ENCODE assay signal across 18 cellular contexts in genomic region chr4:89755210-89755609, GRCh38.
DNase-seq lines count a peak whose midpoint lies in the region; FAIRE-seq and TF ChIP-seq lines count a peak whose summit lies in the region.
"Had no signal": no experiment of that assay in that cellular context is flagged by ENCODE, and none has a peak within 500 bp of the region (broad histone marks: within the 10 kb centered on the region; RNA-seq: fewer than 3 reads in every experiment).

No MANE protein-coding gene starts in this region.

- DNase-seq in MCF 10A (ENCODE audit: unreplicated experiment) (peak; percentile 22), breast epithelium (ENCODE audit: low spot score in 2 of 2) (no peak), astrocyte (ENCODE audit: low read depth) (no peak), fibroblast of the conjunctiva (ENCODE audit: low read depth) (peak; percentile 13), vagina (ENCODE audit: extremely low spot score in 2 of 2) (no peak), Karpas-422 (no peak), amniotic stem cell (lab: John Stamatoyannopoulos, UW) (no peak)
- no peak for DNase-seq in effector CD8-positive, alpha-beta T cell (lab: John Stamatoyannopoulos, UW)
- DNase-seq: activated CD8-positive, alpha-beta memory T cell treated with anti-CD3 and anti-CD28 coated beads, Interleukin-2, amount 50 U/mL, for 4 hours; activated naive CD4-positive, alpha-beta T cell; effector CD4-positive, alpha-beta T cell; naive thymus-derived CD4-positive, alpha-beta T cell; NCI-H1694 treated with DMSO at 0.1 percent for 48 hours; NCI-H524 treated with DMSO at 0.1 percent for 48 hours; stimulated activated naive CD8-positive, alpha-beta T cell treated with anti-CD3 and anti-CD28 coated beads, Interleukin-15, Interleukin-2, amounts not matched to agents 100 U/mL and 50 U/mL, for 24 hours had no signal

- H3K36me3 Mint-ChIP-seq in MCF 10A (ENCODE audit: insufficient read depth, unreplicated experiment) (peaks cover 6% of the 10 kb centered on the region), astrocyte (ENCODE audit: low read depth, unreplicated experiment) (no peaks in the 10 kb centered on the region)
- H3K36me3 Mint-ChIP-seq: naive thymus-derived CD4-positive, alpha-beta T cell had no signal

- H3K27me3 ChIP-seq in breast epithelium (no peaks in the 10 kb centered on the region), astrocyte (ENCODE audit: insufficient read depth, low read length) (no peaks in the 10 kb centered on the region), vagina (no peaks in the 10 kb centered on the region), Karpas-422 (ENCODE audit: low read length) (0 out of 2 replicates have a peak, but pooled peaks cover 2% of the 10 kb centered on the region)

- H3K4me3 ChIP-seq in breast epithelium: no peak overlapping the region
- H3K4me3 ChIP-seq in astrocyte (ENCODE audit: insufficient read depth, low read depth, low read length): no peak overlapping the region
- H3K4me3 ChIP-seq in vagina: no peak overlapping the region
- H3K4me3 ChIP-seq in Karpas-422 (ENCODE audit: low read length): no peak overlapping the region

- H3K4me1 ChIP-seq in breast epithelium (no peaks in the 10 kb centered on the region), astrocyte (ENCODE audit: insufficient read depth, low read length) (peaks cover 16% of the 10 kb centered on the region), vagina (peaks cover 23% of the 10 kb centered on the region), Karpas-422 (ENCODE audit: low read length) (no peaks in the 10 kb centered on the region)

- no peak overlapping the region for H3K27ac ChIP-seq in breast epithelium
- H3K27ac ChIP-seq in astrocyte (ENCODE audit: low read depth, low read length): no peak overlapping the region
- H3K27ac ChIP-seq in vagina: peak overlapping the region; percentile 55
- H3K27ac ChIP-seq in Karpas-422 (ENCODE audit: low read length): no peak overlapping the region

- H3K9ac ChIP-seq in astrocyte (ENCODE audit: low read length) (no peak overlapping the region), Karpas-422 (ENCODE audit: low read length) (no peak overlapping the region)

- no peaks in the 10 kb centered on the region for H4K20me1 ChIP-seq in astrocyte (ENCODE audit: insufficient read depth, low read length)
- no peaks in the 10 kb centered on the region for H4K20me1 ChIP-seq in Karpas-422 (ENCODE audit: insufficient read depth, low read depth, low read length)

- H3K4me3 Mint-ChIP-seq in MCF 10A (ENCODE audit: unreplicated experiment): no peak overlapping the region
- no peak overlapping the region for H3K4me3 Mint-ChIP-seq in astrocyte (ENCODE audit: unreplicated experiment)
- H3K4me3 Mint-ChIP-seq: naive thymus-derived CD4-positive, alpha-beta T cell; T-helper 2 cell treated with Interferon-gamma antibody and Interleukin-4, amounts not matched to agents 5 μg/mL and 100 μg/mL, for 36 hours had no signal

- H3K4me2 ChIP-seq in astrocyte (ENCODE audit: low read length): no peak overlapping the region
- H3K4me2 ChIP-seq in Karpas-422 (ENCODE audit: low read depth, low read length, poor library complexity, severe bottlenecking): no peak overlapping the region

- CTCF ChIA-PET in MCF 10A (lab: Yijun Ruan, JAX): no interaction called here

- no peak for FAIRE-seq in astrocyte (lab: Jason Lieb, UNC)
- FAIRE-seq: GM12891, H1 had no signal

- no TSS peak for BruUV-seq in MCF 10A (replicated peaks; lab: Mats Ljungman, UMichigan)

- H3K27ac Mint-ChIP-seq in MCF 10A (ENCODE audit: low read depth, unreplicated experiment): no peak overlapping the region
- no peak overlapping the region for H3K27ac Mint-ChIP-seq in astrocyte (ENCODE audit: unreplicated experiment)
- H3K27ac Mint-ChIP-seq: naive thymus-derived CD4-positive, alpha-beta T cell; T-helper 2 cell treated with Interferon-gamma antibody and Interleukin-4, amounts not matched to agents 5 μg/mL and 100 μg/mL, for 36 hours had no signal

- H3K27me3 Mint-ChIP-seq in MCF 10A (ENCODE audit: insufficient read depth, unreplicated experiment): no peaks in the 10 kb centered on the region
- H3K27me3 Mint-ChIP-seq in astrocyte (ENCODE audit: low read depth, unreplicated experiment): no peaks in the 10 kb centered on the region

- TF ChIP-seq POLR2A in breast epithelium (IDR thresholded peaks at IDR 0.05): no peak
- TF ChIP-seq POLR2A in vagina (IDR thresholded peaks at IDR 0.05): no peak

- H2AFZ ChIP-seq in astrocyte (ENCODE audit: low read depth, low read length): no peak overlapping the region
- H2AFZ ChIP-seq in Karpas-422 (ENCODE audit: low read length): no peak overlapping the region

- TF ChIP-seq CTCF in MCF 10A (IDR thresholded peaks at IDR 0.05; ENCODE audit: unreplicated experiment) (no peak), breast epithelium (IDR thresholded peaks at IDR 0.05) (no peak), astrocyte (IDR thresholded peaks at IDR 0.05; ENCODE audit: insufficient read depth, low read depth, low read length) (peak; percentile 22), vagina (IDR thresholded peaks at IDR 0.05) (no peak)

- no peaks in the 10 kb centered on the region for H3K9me3 ChIP-seq in breast epithelium
- no peaks in the 10 kb centered on the region for H3K9me3 ChIP-seq in astrocyte (ENCODE audit: insufficient read depth, low read depth, low read length)
- no peaks in the 10 kb centered on the region for H3K9me3 ChIP-seq in vagina
- H3K9me3 ChIP-seq in Karpas-422 (ENCODE audit: low read length): no peaks in the 10 kb centered on the region

- H3K9me2 ChIP-seq in Karpas-422 (replicated peaks; ENCODE audit: insufficient read depth, low read length): no peaks in the 10 kb centered on the region

- H3K36me3 ChIP-seq in breast epithelium (no peaks in the 10 kb centered on the region), astrocyte (ENCODE audit: insufficient read depth, low read length) (no peaks in the 10 kb centered on the region), vagina (no peaks in the 10 kb centered on the region), Karpas-422 (ENCODE audit: insufficient read depth, low read length) (no peaks in the 10 kb centered on the region)

- intact Hi-C loops in MCF 10A (cut with micrococcal nuclease): no loop called here
- intact Hi-C loops in breast epithelium (cut with DNase I; ENCODE audit: low total_unique reads): no loop called here
- intact Hi-C loops in vagina (cut with DNase I): no loop called here

- H3K9me3 Mint-ChIP-seq in MCF 10A (ENCODE audit: unreplicated experiment) (no peaks in the 10 kb centered on the region), astrocyte (ENCODE audit: unreplicated experiment) (no peaks in the 10 kb centered on the region)
- H3K9me3 Mint-ChIP-seq: naive thymus-derived CD4-positive, alpha-beta T cell; T-helper 2 cell treated with Interferon-gamma antibody and Interleukin-4, amounts not matched to agents 5 μg/mL and 100 μg/mL, for 36 hours had no signal

- H3K4me1 Mint-ChIP-seq in MCF 10A (ENCODE audit: insufficient read depth, unreplicated experiment) (peaks cover 23% of the 10 kb centered on the region), astrocyte (ENCODE audit: low read depth, unreplicated experiment) (peaks cover 24% of the 10 kb centered on the region)
- H3K4me1 Mint-ChIP-seq: naive thymus-derived CD4-positive, alpha-beta T cell had no signal

- POLR2A ChIA-PET in MCF 10A (lab: Yijun Ruan, JAX): interaction anchor here (0.6 to 3.3 kb wide), 3 partner anchors 83 to 106 kb away, joined by 3 to 16 read pairs (median 5); no protein-coding TSS in a partner anchor

- no peaks in the 10 kb centered on the region for H3K79me2 ChIP-seq in astrocyte (ENCODE audit: insufficient read depth, low read length)
- H3K79me2 ChIP-seq in Karpas-422 (ENCODE audit: low read length): no peaks in the 10 kb centered on the region

Comparison
In these comparisons a context has a peak if more than half of its experiments do, and no peak if none do; other contexts are left out.
1. DNase-seq: peak in MCF 10A (single experiment) and fibroblast of the conjunctiva (single experiment); none in breast epithelium (0 of 2), astrocyte (single experiment), vagina (0 of 2), Karpas-422 (single experiment), amniotic stem cell (single experiment) and effector CD8-positive, alpha-beta T cell (single experiment).